ENCODE assay signal across 9 cellular contexts in genomic region chr19:17950310-17951150, GRCh38. TPM values are rescaled to one million over a fixed set of nuclear protein-coding genes. Genes with fewer than 3 reads are reported as not detected.
DNase-seq lines count a peak whose midpoint lies in the region; ATAC-seq lines count a peak whose summit lies in the region.
"Had no signal": no experiment of that assay in that cellular context is flagged by ENCODE, and none has a peak within 500 bp of the region (broad histone marks: within the 10 kb centered on the region; RNA-seq: fewer than 3 reads in every experiment).

No MANE protein-coding gene starts in this region.

- peak overlapping the region; percentile 9; the same call in 1 of the 2 replicates for H3K9ac ChIP-seq in HUES64 (ENCODE audit: low read depth, low read length)

- no peaks in the 10 kb centered on the region for H3K36me3 ChIP-seq in CD4-positive, CD25-positive, alpha-beta regulatory T cell (ENCODE audit: control insufficient read depth, insufficient read depth, low read length)
- no peaks in the 10 kb centered on the region for H3K36me3 ChIP-seq in HUES64 (ENCODE audit: insufficient read depth, low read length)
- H3K36me3 ChIP-seq: pancreas had no signal

- no peaks in the 10 kb centered on the region for H3K36me3 Mint-ChIP-seq in CD4-positive, CD25-positive, alpha-beta regulatory T cell

- no peak for ATAC-seq in CD4-positive, CD25-positive, alpha-beta regulatory T cell (ENCODE audit: low read depth in 2 of 2)
- ATAC-seq in HG03025 (IDR thresholded peaks at IDR 0.05; ENCODE audit: low FRiP score, unreplicated experiment) = no peak
- ATAC-seq in GM21737 (IDR thresholded peaks at IDR 0.05; ENCODE audit: unreplicated experiment) = no peak
- ATAC-seq: pancreas had no signal

- peak in 1 of 3 donors; percentile 55 for DNase-seq in CD4-positive, CD25-positive, alpha-beta regulatory T cell
- peak; percentile 42 to 50 for DNase-seq in activated T-cell treated with anti-CD3 and anti-CD28 coated beads, Interleukin-2, amount 50 U/mL, for 48 hours
- peak; percentile 42 for DNase-seq in kidney tubule cell (ENCODE audit: low spot score)
- DNase-seq in SIG-M5 treated with dmso at 0.1 percent for 504 hours (lab: John Stamatoyannopoulos, UW; ENCODE audit: unreplicated experiment) = no peak
- DNase-seq in NCI-H446 (lab: John Stamatoyannopoulos, UW) = no peak
- DNase-seq: pancreas had no signal

- H3K4me1 Mint-ChIP-seq in CD4-positive, CD25-positive, alpha-beta regulatory T cell = peaks cover 0 to 63% (median 22%) of the 10 kb centered on the region in 4 donors

- H3K27ac ChIP-seq in CD4-positive, CD25-positive, alpha-beta regulatory T cell (ENCODE audit: insufficient read depth, low read length, poor library complexity, severe bottlenecking) = no peak overlapping the region
- H3K27ac ChIP-seq in HUES64 (ENCODE audit: low read depth, low read length) = peak overlapping the region; percentile 60; the same call in 1 of the 2 replicates
- H3K27ac ChIP-seq: pancreas had no signal

- H3K9me3 Mint-ChIP-seq in CD4-positive, CD25-positive, alpha-beta regulatory T cell = peaks cover 0 to 4% (median 0%) of the 10 kb centered on the region in 7 donors

- WGBS in HUES64 = 1% methylated on average over 41 of the region's 48 CpGs

- peaks cover 69% of the 10 kb centered on the region for H3K27me3 Mint-ChIP-seq in CD4-positive, CD25-positive, alpha-beta regulatory T cell

- peak overlapping the region in 2 of 3 donors; percentile 75 to 78 for H3K27ac Mint-ChIP-seq in CD4-positive, CD25-positive, alpha-beta regulatory T cell

- H3K4me3 Mint-ChIP-seq in CD4-positive, CD25-positive, alpha-beta regulatory T cell = peak overlapping the region; percentile 19 to 84 (median 60)

- H3K27me3 ChIP-seq in CD4-positive, CD25-positive, alpha-beta regulatory T cell (ENCODE audit: control insufficient read depth, insufficient read depth, low read length) = peaks cover 17% of the 10 kb centered on the region
- H3K27me3 ChIP-seq in HUES64 (ENCODE audit: insufficient read depth, low read length) = peaks cover 61% of the 10 kb centered on the region

- no peak overlapping the region for H3K4me3 ChIP-seq in CD4-positive, CD25-positive, alpha-beta regulatory T cell (ENCODE audit: low read depth, low read length)
- peak overlapping the region; percentile 68 for H3K4me3 ChIP-seq in HUES64 (ENCODE audit: low read length)
- H3K4me3 ChIP-seq: pancreas had no signal

- no peaks in the 10 kb centered on the region for H3K9me3 ChIP-seq in CD4-positive, CD25-positive, alpha-beta regulatory T cell (ENCODE audit: control insufficient read depth in 2 of 2, low read length in 2 of 2)
- H3K9me3 ChIP-seq in HUES64 (ENCODE audit: insufficient read depth, low read depth, low read length) = no peaks in the 10 kb centered on the region
- H3K9me3 ChIP-seq: pancreas had no signal

- H3K4me1 ChIP-seq in CD4-positive, CD25-positive, alpha-beta regulatory T cell (ENCODE audit: control insufficient read depth, insufficient read depth, low read length, poor library complexity, severe bottlenecking) = peaks cover 57% of the 10 kb centered on the region
- peaks cover 13% of the 10 kb centered on the region; the same call in 1 of the 2 replicates for H3K4me1 ChIP-seq in HUES64 (ENCODE audit: insufficient read depth, low read length)

RNA-seq across cellular contexts. Expression of gene KCNN1, which starts 16.4 kb away (rescaled TPM):
- not detected for total RNA-seq in CD4-positive, CD25-positive, alpha-beta regulatory T cell
- not detected for polyA plus RNA-seq in CD4-positive, CD25-positive, alpha-beta regulatory T cell
- polyA plus RNA-seq in HUES64 (2013, experiment 1 of 2) = 4.9 TPM
- 7.4 TPM for polyA plus RNA-seq in HUES64 (2013, experiment 2 of 2)

RNA-seq across cellular contexts. Expression of gene CCDC124, which starts 17.7 kb away (rescaled TPM):
- 32.2 TPM for total RNA-seq in CD4-positive, CD25-positive, alpha-beta regulatory T cell
- 10 to 100 TPM; 29.6 to 42.7 (median 33.5) TPM for polyA plus RNA-seq in CD4-positive, CD25-positive, alpha-beta regulatory T cell
- 83.3 TPM for polyA plus RNA-seq in HUES64 (2013, experiment 1 of 2)
- polyA plus RNA-seq in HUES64 (2013, experiment 2 of 2) = 91.5 TPM

RNA-seq across cellular contexts. Expression of gene ARRDC2, which starts 57.4 kb away (rescaled TPM):
- 151 TPM for total RNA-seq in CD4-positive, CD25-positive, alpha-beta regulatory T cell
- polyA plus RNA-seq in CD4-positive, CD25-positive, alpha-beta regulatory T cell = 10 to 100 TPM; 25.9 to 42.7 (median 36.2) TPM
- 2.0 TPM for polyA plus RNA-seq in HUES64 (2013, experiment 1 of 2)
- polyA plus RNA-seq in HUES64 (2013, experiment 2 of 2) = 3.6 TPM

Comparison
In these comparisons a context has a peak if more than half of its experiments do, and no peak if none do; other contexts are left out.
1. DNase-seq: peak in activated T-cell treated with anti-CD3 and anti-CD28 coated beads, Interleukin-2, amount 50 U/mL, for 48 hours (2 of 2) and kidney tubule cell (single experiment); none in SIG-M5 treated with dmso at 0.1 percent for 504 hours (single experiment) and NCI-H446 (0 of 2).